ENCODE assay signal across 8 cellular contexts in the genomic region with DNA sequence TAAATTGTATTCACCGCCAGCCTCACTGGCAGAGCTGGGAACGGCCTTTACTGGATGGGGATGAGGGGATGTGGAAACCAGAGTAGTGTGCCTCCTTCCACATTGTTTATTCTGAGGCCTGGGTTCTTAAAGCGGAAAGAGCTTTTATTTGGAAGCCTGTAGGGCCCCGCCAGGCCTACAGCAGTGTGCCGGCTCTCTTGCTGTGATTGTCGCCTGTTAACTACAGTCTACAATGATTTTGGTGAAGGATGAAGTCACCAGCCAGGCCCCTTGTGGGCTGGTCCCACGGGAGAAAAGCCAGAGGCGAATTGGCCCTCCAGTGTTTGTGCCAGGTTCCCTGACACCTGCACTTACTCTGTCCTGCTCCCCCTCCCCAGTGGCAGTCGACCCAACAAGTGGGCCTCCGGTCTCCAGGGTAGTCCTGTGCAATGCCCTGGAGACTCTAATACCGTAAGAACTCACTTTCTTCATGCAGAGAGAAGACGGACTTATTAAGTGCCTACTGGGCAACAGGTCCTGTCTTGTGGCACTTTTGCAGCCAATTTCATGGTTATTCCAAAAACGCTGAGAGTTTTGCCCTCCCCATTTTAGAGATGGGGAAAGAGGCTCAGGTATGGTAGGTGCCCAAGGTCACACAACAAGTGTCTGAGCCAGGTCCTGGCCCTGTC. TPM values are rescaled to one million over a fixed set of nuclear protein-coding genes. Genes with fewer than 3 reads are reported as not detected.
DNase-seq lines count a peak whose midpoint lies in the region; ATAC-seq, FAIRE-seq and TF ChIP-seq lines count a peak whose summit lies in the region.

No MANE protein-coding gene starts in this region.

- WGBS in pancreas, 2 donors: 68 to 70% methylated on average over 13 of the region's 13 CpGs

- peaks cover 34% of the 10 kb centered on the region for H3K27me3 ChIP-seq in GM23338 (ENCODE audit: insufficient read depth)
- H3K27me3 ChIP-seq in pancreas: no peaks in the 10 kb centered on the region

- peaks cover 33% of the 10 kb centered on the region for H3K27me3 Mint-ChIP-seq in GM23338 (ENCODE audit: insufficient read depth, low read depth, poor library complexity)

- H3K4me3 ChIP-seq in GM23338 (peak overlapping the region; percentile 77), fibroblast of the aortic adventitia (ENCODE audit: low read depth, low read length) (peak overlapping the region; percentile 89), pancreas (peak overlapping the region in 3 of 4 donors; percentile 78 to 84 (median 81))

- H3K9me3 Mint-ChIP-seq in GM23338: no peaks in the 10 kb centered on the region

- no peak for TF ChIP-seq CTCF in GM23338 (conservative IDR thresholded peaks at IDR 0.05; ENCODE audit: low read depth in 2 of 2)
- no peak for TF ChIP-seq CTCF in fibroblast of the aortic adventitia (IDR thresholded peaks at IDR 0.05; ENCODE audit: insufficient read depth, low read length)
- no peak for TF ChIP-seq CTCF in pancreas (IDR thresholded peaks at IDR 0.05)

- no peaks in the 10 kb centered on the region for H3K9me3 ChIP-seq in pancreas

- H4K20me1 ChIP-seq in GM23338 (replicated peaks; ENCODE audit: insufficient read depth): no peaks in the 10 kb centered on the region

- H3F3A ChIP-seq in GM23338 (replicated peaks; ENCODE audit: low read depth): 0 out of 2 replicates have a peak, but pooled peaks cover 3% of the 10 kb centered on the region

- no peaks in the 10 kb centered on the region for H3K9me2 ChIP-seq in GM23338 (ENCODE audit: insufficient read depth)

- peak; percentile 42 for DNase-seq in GM23338 (ENCODE audit: low spot score)
- peak; percentile 36 for DNase-seq in fibroblast of the aortic adventitia (ENCODE audit: low read depth)
- DNase-seq in pancreas: no peak
- no peak for DNase-seq in NK-92 treated with Interleukin-12 subunit alpha and Interleukin-12 subunit beta, amount 100 ng/mL, for 24 hours (lab: John Stamatoyannopoulos, UW)
- no peak for DNase-seq in foreskin melanocyte

- H3K4me1 ChIP-seq in GM23338 (ENCODE audit: insufficient read depth) (peaks cover 4% of the 10 kb centered on the region), pancreas (no peaks in the 10 kb centered on the region)

- peak overlapping the region; percentile 91 for H3K4me2 ChIP-seq in GM23338

- H3K36me3 ChIP-seq in GM23338 (ENCODE audit: insufficient read depth) (no peaks in the 10 kb centered on the region), pancreas (no peaks in the 10 kb centered on the region)

- H3K4me1 Mint-ChIP-seq in GM23338: peaks cover 9% of the 10 kb centered on the region

- H3K79me2 ChIP-seq in GM23338 (replicated peaks; ENCODE audit: insufficient read depth): no peaks in the 10 kb centered on the region

- ATAC-seq in GM23338 (peak; percentile 11; the same call in 2 of the 3 replicates), SK-N-SH treated with all-trans-retinoic acid at 6 μM for 48 hours (peak; percentile 1), pancreas (no peak), GM19455 (IDR thresholded peaks at IDR 0.05; ENCODE audit: unreplicated experiment) (no peak), GM21529 (IDR thresholded peaks at IDR 0.05; ENCODE audit: unreplicated experiment) (no peak)

- no peak overlapping the region for H3K27ac Mint-ChIP-seq in GM23338

- FAIRE-seq in pancreas (lab: Jason Lieb, UNC): no peak

- H3K4me3 Mint-ChIP-seq in GM23338: peak overlapping the region; percentile 73

- H2AFZ ChIP-seq in GM23338: peak overlapping the region; percentile 97

- intact Hi-C loops in pancreas (cut with DNase I): no loop called here

- no peaks in the 10 kb centered on the region; the same call in 2 of the 3 replicates for H3K36me3 Mint-ChIP-seq in GM23338 (ENCODE audit: low read depth)

- H3K27ac ChIP-seq in GM23338 (ENCODE audit: low read depth) (no peak overlapping the region), pancreas (no peak overlapping the region)

TF ChIP-seq in SK-N-SH treated with all-trans-retinoic acid at 6 μM for 48 hours, 23 proteins besides CTCF, POLR2A, EP300 and RAD21:
- TF ChIP-seq ESRRG (CRISPR knock-in tag; IDR thresholded peaks at IDR 0.05) (no peak), ARNTL (CRISPR knock-in tag; IDR thresholded peaks at IDR 0.05; ENCODE audit: borderline replicate concordance, low read depth) (no peak), ZNF565 (CRISPR knock-in tag; conservative IDR thresholded peaks at IDR 0.05; ENCODE audit: low read depth) (no peak), PPARA (CRISPR knock-in tag; IDR thresholded peaks at IDR 0.05; ENCODE audit: borderline replicate concordance) (no peak), GLIS3 (CRISPR knock-in tag; IDR thresholded peaks at IDR 0.05) (no peak), OSR1 (CRISPR knock-in tag; IDR thresholded peaks at IDR 0.05) (no peak), ZNF8 (CRISPR knock-in tag; IDR thresholded peaks at IDR 0.05) (no peak), TOX (CRISPR knock-in tag; IDR thresholded peaks at IDR 0.05; ENCODE audit: borderline replicate concordance) (no peak), RARB (CRISPR knock-in tag; IDR thresholded peaks at IDR 0.05) (no peak), ZNF70 (CRISPR knock-in tag; IDR thresholded peaks at IDR 0.05) (no peak), CSRNP3 (CRISPR knock-in tag; IDR thresholded peaks at IDR 0.05) (no peak), SNAI2 (CRISPR knock-in tag; IDR thresholded peaks at IDR 0.05) (no peak), ZFP30 (CRISPR knock-in tag; IDR thresholded peaks at IDR 0.05) (no peak), ISL1 (CRISPR knock-in tag; IDR thresholded peaks at IDR 0.05) (no peak), BACH2 (CRISPR knock-in tag; IDR thresholded peaks at IDR 0.05; ENCODE audit: borderline replicate concordance) (no peak)
- TF ChIP-seq, protein P1, sequence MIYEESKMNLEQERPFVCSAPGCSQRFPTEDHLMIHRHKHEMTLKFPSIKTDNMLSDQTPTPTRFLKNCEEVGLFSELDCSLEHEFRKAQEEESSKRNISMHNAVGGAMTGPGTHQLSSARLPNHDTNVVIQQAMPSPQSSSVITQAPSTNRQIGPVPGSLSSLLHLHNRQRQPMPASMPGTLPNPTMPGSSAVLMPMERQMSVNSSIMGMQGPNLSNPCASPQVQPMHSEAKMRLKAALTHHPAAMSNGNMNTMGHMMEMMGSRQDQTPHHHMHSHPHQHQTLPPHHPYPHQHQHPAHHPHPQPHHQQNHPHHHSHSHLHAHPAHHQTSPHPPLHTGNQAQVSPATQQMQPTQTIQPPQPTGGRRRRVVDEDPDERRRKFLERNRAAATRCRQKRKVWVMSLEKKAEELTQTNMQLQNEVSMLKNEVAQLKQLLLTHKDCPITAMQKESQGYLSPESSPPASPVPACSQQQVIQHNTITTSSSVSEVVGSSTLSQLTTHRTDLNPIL (CRISPR knock-in tag; IDR thresholded peaks at IDR 0.05; ENCODE audit: low read depth): no peak

RNA-seq across cellular contexts. Expression of gene MICAL2, which starts 1.2 kb away (rescaled TPM):
- total RNA-seq in GM23338 (2014; rRNA removed; shearing (Covaris generic)): 1.4 and 1.7 TPM in 2 replicates
- polyA plus RNA-seq in GM23338 (2016; fragmentation: Nextera tagmentation; extraction: Ambion mirVana) (0.66 and 1.5 TPM in 2 replicates), pancreas (1 to 10 TPM; 4.8 to 5.4 TPM)
- total RNA-seq in fibroblast of the aortic adventitia (ENCODE audit: low replicate concordance) (31.9 and 146 TPM in 2 replicates), pancreas (10 to 100 TPM; 20.4 to 38.8 (median 27.1) TPM)

Comparison
In these comparisons a context has a peak if more than half of its experiments do, and no peak if none do; other contexts are left out.
1. ATAC-seq: peak in GM23338 (single experiment) and SK-N-SH treated with all-trans-retinoic acid at 6 μM for 48 hours (single experiment); none in pancreas (0 of 4), GM19455 (single experiment) and GM21529 (single experiment).
2. DNase-seq: peak in GM23338 (single experiment) and fibroblast of the aortic adventitia (single experiment); none in pancreas (0 of 6), NK-92 treated with Interleukin-12 subunit alpha and Interleukin-12 subunit beta, amount 100 ng/mL, for 24 hours (single experiment) and foreskin melanocyte (single experiment).
3. Peak in every context shown above with its lines, with median percentiles within 50 percentile points of each other: H3K4me3 ChIP-seq.